ENCODE assay signal across 23 cellular contexts in genomic region chr10:112838784-112839481, GRCh38.
"Had no signal": no experiment of that assay in that cellular context is flagged by ENCODE, and none has a peak within 500 bp of the region (broad histone marks: within the 10 kb centered on the region; RNA-seq: fewer than 3 reads in every experiment).

No MANE protein-coding gene starts in this region.

- H3K79me2 ChIP-seq: parathyroid adenoma had no signal

- H3K27me3 Mint-ChIP-seq: activated naive CD8-positive, alpha-beta T cell; memory B cell; stimulated activated naive B cell treated with anti-CD40 and anti-IgM and Interleukin-4, amounts not matched to agents 10 μg/mL and 1 μg/mL and 100 μg/mL, for 72 hours had no signal

- H3K27ac Mint-ChIP-seq: activated naive CD8-positive, alpha-beta T cell; dendritic cell treated with granulocyte-macrophage colony-stimulating factor and Interleukin-4, amounts not matched to agents 40 ng/mL and 50 ng/mL, for 4 days; memory B cell; nephron; stimulated activated naive B cell treated with anti-CD40 and anti-IgM and Interleukin-4, amounts not matched to agents 10 μg/mL and 1 μg/mL and 100 μg/mL, for 72 hours had no signal

- H3K9me3 Mint-ChIP-seq: memory B cell had no signal

- H3K4me1 ChIP-seq: parathyroid adenoma, vagina had no signal

- H3K4me3 Mint-ChIP-seq: activated naive CD8-positive, alpha-beta T cell; dendritic cell treated with granulocyte-macrophage colony-stimulating factor and Interleukin-4, amounts not matched to agents 40 ng/mL and 50 ng/mL, for 4 days; memory B cell; nephron; stimulated activated naive B cell treated with anti-CD40 and anti-IgM and Interleukin-4, amounts not matched to agents 10 μg/mL and 1 μg/mL and 100 μg/mL, for 72 hours had no signal

- H2AFZ ChIP-seq: parathyroid adenoma had no signal

- H3K4me1 Mint-ChIP-seq: memory B cell had no signal

- H3K36me3 ChIP-seq: adrenal gland, ascending aorta, brain microvascular endothelial cell, sigmoid colon, transverse colon, vagina, WERI-Rb-1 had no signal

- H3K27ac ChIP-seq: adrenal gland, ascending aorta, brain microvascular endothelial cell, parathyroid adenoma, sigmoid colon, transverse colon, vagina, WERI-Rb-1 had no signal

- H3K27me3 ChIP-seq: adrenal gland, ascending aorta, brain microvascular endothelial cell, sigmoid colon, transverse colon, vagina had no signal

- DNase-seq: activated CD4-positive, alpha-beta T cell treated with anti-CD3 and anti-CD28 coated beads for 1 hour; activated naive CD4-positive, alpha-beta T cell; activated T-cell treated with anti-CD3 and anti-CD28 coated beads, Interleukin-2, amount 50 U/mL, for 1 hour; adrenal gland; brain microvascular endothelial cell; caudate nucleus; effector memory CD4-positive, alpha-beta T cell; foreskin melanocyte; nucleus accumbens; sigmoid colon; stimulated activated CD4-positive, alpha-beta T cell treated with anti-CD3 and anti-CD28 coated beads, Interleukin-15, amount 100 ng/mL, for 24 hours; stimulated activated CD8-positive, alpha-beta memory T cell treated with anti-CD3 and anti-CD28 coated beads, Interleukin-4, amount 100 ng/mL, for 48 hours; stimulated activated naive B cell treated with anti-CD40 and anti-IgM and Interleukin-4, amounts not matched to agents 10 μg/mL and 1 μg/mL and 100 μg/mL, for 72 hours; transverse colon; WERI-Rb-1 had no signal

- H3K9me3 ChIP-seq: adrenal gland, ascending aorta, sigmoid colon, transverse colon, vagina had no signal

- H3K36me3 Mint-ChIP-seq: activated naive CD8-positive, alpha-beta T cell had no signal

- H3K4me2 ChIP-seq: smooth muscle cell had no signal

- H3K4me3 ChIP-seq: adrenal gland, ascending aorta, sigmoid colon, smooth muscle cell, transverse colon, vagina had no signal

- H3K9ac ChIP-seq: parathyroid adenoma had no signal
